ENCODE assay signal across 8 cellular contexts in genomic region chr12:69779928-69780327, GRCh38. TPM values are rescaled to one million over a fixed set of nuclear protein-coding genes. Genes with fewer than 3 reads are reported as not detected.
DNase-seq lines count a peak whose midpoint lies in the region; ATAC-seq and TF ChIP-seq lines count a peak whose summit lies in the region.

No MANE protein-coding gene starts in this region.

- H3K27me3 Mint-ChIP-seq in MCF 10A (ENCODE audit: insufficient read depth, unreplicated experiment): no peaks in the 10 kb centered on the region

- no peak overlapping the region for H3K27ac Mint-ChIP-seq in MCF 10A (ENCODE audit: low read depth, unreplicated experiment)

- no peak for TF ChIP-seq POLR2A in breast epithelium (IDR thresholded peaks at IDR 0.05)

- H3K4me1 ChIP-seq in breast epithelium (no peaks in the 10 kb centered on the region), fibroblast of lung (ENCODE audit: control insufficient read depth, extremely low read depth, insufficient read depth, low read length) (no peaks in the 10 kb centered on the region)

- POLR2A ChIA-PET in MCF 10A (lab: Yijun Ruan, JAX): no interaction called here

- no peaks in the 10 kb centered on the region for H3K4me1 Mint-ChIP-seq in MCF 10A (ENCODE audit: insufficient read depth, unreplicated experiment)

- CTCF ChIA-PET in MCF 10A (lab: Yijun Ruan, JAX): interaction anchor here (0.8 to 1.1 kb wide), 4 partner anchors 9 to 221 kb away, joined by 3 to 5 read pairs (median 3); no protein-coding TSS in a partner anchor

- H3K36me3 Mint-ChIP-seq in MCF 10A (ENCODE audit: insufficient read depth, unreplicated experiment): peaks cover 4% of the 10 kb centered on the region

- H3K4me3 ChIP-seq in breast epithelium: no peak overlapping the region
- H3K4me3 ChIP-seq in fibroblast of lung (replicated peaks in 1 of 4; ENCODE audit: control extremely low read depth in 1 of 4, insufficient read depth in 1 of 4, low read depth in 3 of 4, low read length in 4 of 4): no peak overlapping the region

- intact Hi-C loops in MCF 10A (cut with micrococcal nuclease): no loop called here
- intact Hi-C loops in breast epithelium (cut with DNase I; ENCODE audit: low total_unique reads): no loop called here

- H3K4me2 ChIP-seq in fibroblast of lung (ENCODE audit: extremely low read depth, insufficient read depth, low read length): no peak overlapping the region

- H4K20me1 ChIP-seq in fibroblast of lung (ENCODE audit: control insufficient read depth, extremely low read depth, insufficient read depth, low read length): no peaks in the 10 kb centered on the region

- no peaks in the 10 kb centered on the region for H3K79me2 ChIP-seq in fibroblast of lung (ENCODE audit: control insufficient read depth, insufficient read depth, low read length)

- H3K27ac ChIP-seq in breast epithelium (no peak overlapping the region), fibroblast of lung (ENCODE audit: insufficient read depth, low read length) (no peak overlapping the region)

- peak; percentile 16 for TF ChIP-seq CTCF in MCF 10A (IDR thresholded peaks at IDR 0.05; ENCODE audit: unreplicated experiment)
- TF ChIP-seq CTCF in breast epithelium (IDR thresholded peaks at IDR 0.05): no peak
- TF ChIP-seq CTCF in fibroblast of lung (conservative IDR thresholded peaks at IDR 0.05 in 1 of 2, IDR thresholded peaks at IDR 0.05 in 1 of 2; ENCODE audit: low read depth in 1 of 2, low read length in 2 of 2): peak; percentile 41 to 71

- ATAC-seq in GM21423 (IDR thresholded peaks at IDR 0.05; ENCODE audit: unreplicated experiment): no peak

- DNase-seq in MCF 10A (ENCODE audit: unreplicated experiment) (peak; percentile 73), breast epithelium (ENCODE audit: low spot score in 2 of 2) (no peak), NCI-H82 (lab: John Stamatoyannopoulos, UW) (peak; percentile 66), fibroblast of lung (ENCODE audit: low read depth in 2 of 2) (peak; percentile 36 to 49), stromal cell of bone marrow (ENCODE audit: low read depth) (peak; percentile 11), Kasumi-1 (lab: John Stamatoyannopoulos, UW) (no peak), NCI-H2107 (lab: John Stamatoyannopoulos, UW) (no peak)

- H2AFZ ChIP-seq in fibroblast of lung (ENCODE audit: low read length): no peak overlapping the region

- no peak overlapping the region for H3K4me3 Mint-ChIP-seq in MCF 10A (ENCODE audit: unreplicated experiment)

- peaks cover 0 to 3% of the 10 kb centered on the region in 2 donors for H3K9me3 ChIP-seq in breast epithelium
- no peaks in the 10 kb centered on the region for H3K9me3 ChIP-seq in fibroblast of lung (ENCODE audit: control insufficient read depth, insufficient read depth, low read depth, low read length)

- no TSS peak for BruUV-seq in MCF 10A (replicated peaks; lab: Mats Ljungman, UMichigan)

- H3K9ac ChIP-seq in fibroblast of lung (ENCODE audit: insufficient read depth, low read length): no peak overlapping the region

- H3K27me3 ChIP-seq in breast epithelium (no peaks in the 10 kb centered on the region), fibroblast of lung (ENCODE audit: control insufficient read depth, insufficient read depth, low read length) (no peaks in the 10 kb centered on the region)

- H3K9me3 Mint-ChIP-seq in MCF 10A (ENCODE audit: unreplicated experiment): no peaks in the 10 kb centered on the region

- H3K36me3 ChIP-seq in breast epithelium (no peaks in the 10 kb centered on the region), fibroblast of lung (ENCODE audit: control insufficient read depth, insufficient read depth, low read length) (no peaks in the 10 kb centered on the region)

RNA-seq across cellular contexts. Expression of gene RAB3IP, which starts 41.3 kb away (rescaled TPM):
- total RNA-seq in MCF 10A (2022) (21.9 and 31.5 TPM in 2 replicates), breast epithelium (10 to 100 TPM; 12.5 to 45.5 (median 21.6) TPM), fibroblast of lung (4.6 and 6.3 TPM in 2 replicates)
- polyA plus RNA-seq in fibroblast of lung: 1.8 and 2.0 TPM in 2 replicates
- polyA plus RNA-seq in fibroblast of lung (2012): 2.3 TPM in 2 replicates
- polyA minus RNA-seq in fibroblast of lung (ENCODE audit: low replicate concordance): 1.0 TPM in 1 of 2 replicates, not detected in the other

RNA-seq across cellular contexts. Expression of gene MYRFL, which starts 45.1 kb away (rescaled TPM):
- total RNA-seq in MCF 10A (2022) (not detected in 2 replicates), breast epithelium (1 to 10 TPM in 1 of 3 donors, not detected in 2; 1.3 TPM), fibroblast of lung (under 0.01 TPM in 1 of 2 replicates, not detected in the other)
- polyA plus RNA-seq in fibroblast of lung: not detected in 2 replicates
- not detected in 2 replicates for polyA plus RNA-seq in fibroblast of lung (2012)
- polyA minus RNA-seq in fibroblast of lung (ENCODE audit: low replicate concordance): not detected in 2 replicates

Comparison
In these comparisons a context has a peak if more than half of its experiments do, and no peak if none do; other contexts are left out.
1. DNase-seq: peak in MCF 10A (single experiment), NCI-H82 (single experiment), fibroblast of lung (2 of 2) and stromal cell of bone marrow (single experiment); none in breast epithelium (0 of 2), Kasumi-1 (0 of 2) and NCI-H2107 (single experiment).
2. CTCF ChIP-seq: peak in MCF 10A (single experiment) and fibroblast of lung (2 of 2); none in breast epithelium (0 of 3).